In the genomic region with DNA sequence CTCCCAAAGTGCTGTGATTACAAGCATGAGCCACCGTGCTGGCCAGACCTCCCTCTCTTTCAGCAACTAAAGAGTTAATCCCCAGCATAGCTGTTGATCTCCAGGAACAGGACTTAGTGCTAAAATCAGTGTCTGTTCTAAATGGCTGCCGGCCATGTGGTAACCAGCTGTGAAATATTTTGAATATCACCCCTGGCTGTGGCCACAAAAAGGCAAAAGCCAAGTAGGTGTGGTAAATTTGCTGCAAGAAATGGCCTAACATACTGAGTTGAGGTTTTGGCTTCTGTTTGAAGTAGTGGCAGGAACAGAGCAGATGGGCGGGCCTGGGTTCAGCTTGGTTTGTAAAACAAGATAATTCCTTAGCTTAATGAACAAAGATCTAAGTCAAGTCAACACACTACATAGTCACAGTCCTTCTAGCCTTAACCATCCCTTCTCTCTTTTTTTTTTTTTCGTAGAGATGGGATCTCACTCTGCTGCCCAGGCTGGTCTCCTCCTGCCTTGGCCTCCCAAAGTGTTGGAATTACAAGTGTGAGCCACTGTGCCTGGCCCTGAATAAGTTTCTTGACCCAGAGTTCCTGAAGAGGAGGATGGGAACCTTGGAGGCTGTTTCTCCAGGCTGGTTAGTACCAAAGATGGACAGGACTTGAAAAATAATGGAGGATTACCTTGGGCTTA, we compare ENCODE assay signal across 1 cellular context.
TF ChIP-seq lines count a peak whose summit lies in the region.

No MANE protein-coding gene starts in this region.

TF ChIP-seq in K562, 482 proteins besides CTCF, POLR2A, EP300 and RAD21 (continues in another document):
- TF ChIP-seq HSF4 (CRISPR knock-in tag; IDR thresholded peaks at IDR 0.05; ENCODE audit: borderline replicate concordance) (no peak), ZNF717 (CRISPR knock-in tag; IDR thresholded peaks at IDR 0.05) (no peak), CBFB (CRISPR knock-in tag; IDR thresholded peaks at IDR 0.05) (no peak), CREB3 (tag; conservative IDR thresholded peaks at IDR 0.05; ENCODE audit: low read depth) (no peak), TCF3 (CRISPR knock-in tag; IDR thresholded peaks at IDR 0.05) (peak; percentile 53; the same call in 1 of the 2 replicates), ZNF384 (IDR thresholded peaks at IDR 0.05; ENCODE audit: low read depth, low read length) (peak; percentile 53), TEAD4 (IDR thresholded peaks at IDR 0.05; ENCODE audit: low read length) (peak; percentile 55), TEAD4 (CRISPR knock-in tag; IDR thresholded peaks at IDR 0.05; ENCODE audit: borderline replicate concordance) (no peak), KDM1A (IDR thresholded peaks at IDR 0.05) (peak; percentile 83 to 88), ZNF175 (CRISPR knock-in tag; IDR thresholded peaks at IDR 0.05; ENCODE audit: low read depth) (no peak), ZBTB11 (CRISPR knock-in tag; IDR thresholded peaks at IDR 0.05) (no peak), MTF1 (CRISPR knock-in tag; IDR thresholded peaks at IDR 0.05; ENCODE audit: borderline replicate concordance) (no peak), ARNT (IDR thresholded peaks at IDR 0.05) (no peak), YY1 (IDR thresholded peaks at IDR 0.05; ENCODE audit: borderline replicate concordance in 1 of 3, control insufficient read depth in 1 of 3, extremely low read depth in 1 of 3, insufficient read depth in 3 of 3, insufficient read length in 1 of 3, insufficient replicate concordance in 2 of 3, low read depth in 1 of 3, low read length in 2 of 3) (peak in 2 of 3 experiments; percentile 17 to 72), BRD9 (IDR thresholded peaks at IDR 0.05; ENCODE audit: low read depth, partially characterized antibody) (no peak), SLC30A9 (CRISPR knock-in tag; IDR thresholded peaks at IDR 0.05) (no peak), BHLHE40 (IDR thresholded peaks at IDR 0.05; ENCODE audit: low read length) (no peak), NFE2L1 (tag; IDR thresholded peaks at IDR 0.05; ENCODE audit: borderline replicate concordance, low read depth) (no peak), HDAC3 (IDR thresholded peaks at IDR 0.05; ENCODE audit: borderline replicate concordance, partially characterized antibody) (peak; percentile 24), MXD1 (CRISPR knock-in tag; IDR thresholded peaks at IDR 0.05; ENCODE audit: borderline replicate concordance, poor library complexity, severe bottlenecking) (no peak), NFXL1 (CRISPR knock-in tag; IDR thresholded peaks at IDR 0.05) (no peak), THRAP3 (IDR thresholded peaks at IDR 0.05; ENCODE audit: borderline replicate concordance) (no peak), ZNF76 (CRISPR knock-in tag; IDR thresholded peaks at IDR 0.05; ENCODE audit: borderline replicate concordance) (no peak), ZNF224 (CRISPR knock-in tag; IDR thresholded peaks at IDR 0.05) (no peak), ZNF780A (CRISPR knock-in tag; IDR thresholded peaks at IDR 0.05) (no peak), HDAC1 (IDR thresholded peaks at IDR 0.05) (peak; percentile 22 to 23; a peak in 2 of 4 replicates), HMG20A (CRISPR knock-in tag; conservative IDR thresholded peaks at IDR 0.05) (no peak), NFE2 (IDR thresholded peaks at IDR 0.05; ENCODE audit: low read depth) (no peak), HDGF (IDR thresholded peaks at IDR 0.05) (no peak), ZNF57 (CRISPR knock-in tag; IDR thresholded peaks at IDR 0.05) (no peak), ZBTB7A (IDR thresholded peaks at IDR 0.05; ENCODE audit: borderline replicate concordance, control insufficient read depth, low read depth, low read length) (no peak), RBM25 (IDR thresholded peaks at IDR 0.05; ENCODE audit: low read depth, low read length, severe bottlenecking) (peak; percentile 55), HINFP (tag; conservative IDR thresholded peaks at IDR 0.05; ENCODE audit: low read depth) (no peak), NCOR1 (IDR thresholded peaks at IDR 0.05) (0 out of 2 replicates have a peak, but pooled peaks have one; percentile 22), FOXK2 (conservative IDR thresholded peaks at IDR 0.05 in 1 of 2, IDR thresholded peaks at IDR 0.05 in 1 of 2; ENCODE audit: low read depth in 2 of 2) (no peak), BRF2 (IDR thresholded peaks at IDR 0.05; ENCODE audit: borderline replicate concordance, insufficient read depth, insufficient read length) (no peak), TRIM24 (IDR thresholded peaks at IDR 0.05) (no peak), POLR2AphosphoS5 (IDR thresholded peaks at IDR 0.05; ENCODE audit: control insufficient read depth, insufficient read depth, low read depth, low read length) (no peak), PYGO2 (tag; IDR thresholded peaks at IDR 0.05) (no peak), WHSC1 (IDR thresholded peaks at IDR 0.05; ENCODE audit: low read length) (no peak), PREB (CRISPR knock-in tag; IDR thresholded peaks at IDR 0.05) (no peak), CTCFL (IDR thresholded peaks at IDR 0.05; ENCODE audit: borderline replicate concordance, insufficient read depth, low read depth, low read length, poor library complexity, severe bottlenecking) (no peak), BDP1 (IDR thresholded peaks at IDR 0.05; ENCODE audit: insufficient read depth, insufficient read length) (no peak), HMG20B (CRISPR knock-in tag; IDR thresholded peaks at IDR 0.05) (no peak), ADNP (tag; IDR thresholded peaks at IDR 0.05) (no peak)
- TF ChIP-seq, protein P1, sequence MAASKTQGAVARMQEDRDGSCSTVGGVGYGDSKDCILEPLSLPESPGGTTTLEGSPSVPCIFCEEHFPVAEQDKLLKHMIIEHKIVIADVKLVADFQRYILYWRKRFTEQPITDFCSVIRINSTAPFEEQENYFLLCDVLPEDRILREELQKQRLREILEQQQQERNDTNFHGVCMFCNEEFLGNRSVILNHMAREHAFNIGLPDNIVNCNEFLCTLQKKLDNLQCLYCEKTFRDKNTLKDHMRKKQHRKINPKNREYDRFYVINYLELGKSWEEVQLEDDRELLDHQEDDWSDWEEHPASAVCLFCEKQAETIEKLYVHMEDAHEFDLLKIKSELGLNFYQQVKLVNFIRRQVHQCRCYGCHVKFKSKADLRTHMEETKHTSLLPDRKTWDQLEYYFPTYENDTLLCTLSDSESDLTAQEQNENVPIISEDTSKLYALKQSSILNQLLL (CRISPR knock-in tag; IDR thresholded peaks at IDR 0.05; ENCODE audit: borderline replicate concordance) = no peak
- TF ChIP-seq, protein P2, sequence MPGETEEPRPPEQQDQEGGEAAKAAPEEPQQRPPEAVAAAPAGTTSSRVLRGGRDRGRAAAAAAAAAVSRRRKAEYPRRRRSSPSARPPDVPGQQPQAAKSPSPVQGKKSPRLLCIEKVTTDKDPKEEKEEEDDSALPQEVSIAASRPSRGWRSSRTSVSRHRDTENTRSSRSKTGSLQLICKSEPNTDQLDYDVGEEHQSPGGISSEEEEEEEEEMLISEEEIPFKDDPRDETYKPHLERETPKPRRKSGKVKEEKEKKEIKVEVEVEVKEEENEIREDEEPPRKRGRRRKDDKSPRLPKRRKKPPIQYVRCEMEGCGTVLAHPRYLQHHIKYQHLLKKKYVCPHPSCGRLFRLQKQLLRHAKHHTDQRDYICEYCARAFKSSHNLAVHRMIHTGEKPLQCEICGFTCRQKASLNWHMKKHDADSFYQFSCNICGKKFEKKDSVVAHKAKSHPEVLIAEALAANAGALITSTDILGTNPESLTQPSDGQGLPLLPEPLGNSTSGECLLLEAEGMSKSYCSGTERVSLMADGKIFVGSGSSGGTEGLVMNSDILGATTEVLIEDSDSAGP (CRISPR knock-in tag; IDR thresholded peaks at IDR 0.05) = no peak
- TF ChIP-seq, protein P3, sequence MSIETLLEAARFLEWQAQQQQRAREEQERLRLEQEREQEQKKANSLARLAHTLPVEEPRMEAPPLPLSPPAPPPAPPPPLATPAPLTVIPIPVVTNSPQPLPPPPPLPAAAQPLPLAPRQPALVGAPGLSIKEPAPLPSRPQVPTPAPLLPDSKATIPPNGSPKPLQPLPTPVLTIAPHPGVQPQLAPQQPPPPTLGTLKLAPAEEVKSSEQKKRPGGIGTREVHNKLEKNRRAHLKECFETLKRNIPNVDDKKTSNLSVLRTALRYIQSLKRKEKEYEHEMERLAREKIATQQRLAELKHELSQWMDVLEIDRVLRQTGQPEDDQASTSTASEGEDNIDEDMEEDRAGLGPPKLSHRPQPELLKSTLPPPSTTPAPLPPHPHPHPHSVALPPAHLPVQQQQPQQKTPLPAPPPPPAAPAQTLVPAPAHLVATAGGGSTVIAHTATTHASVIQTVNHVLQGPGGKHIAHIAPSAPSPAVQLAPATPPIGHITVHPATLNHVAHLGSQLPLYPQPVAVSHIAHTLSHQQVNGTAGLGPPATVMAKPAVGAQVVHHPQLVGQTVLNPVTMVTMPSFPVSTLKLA (conservative IDR thresholded peaks at IDR 0.05) = peak in 1 of 2 experiments; percentile 55; a peak in 2 of 4 replicates
